In the genomic region with DNA sequence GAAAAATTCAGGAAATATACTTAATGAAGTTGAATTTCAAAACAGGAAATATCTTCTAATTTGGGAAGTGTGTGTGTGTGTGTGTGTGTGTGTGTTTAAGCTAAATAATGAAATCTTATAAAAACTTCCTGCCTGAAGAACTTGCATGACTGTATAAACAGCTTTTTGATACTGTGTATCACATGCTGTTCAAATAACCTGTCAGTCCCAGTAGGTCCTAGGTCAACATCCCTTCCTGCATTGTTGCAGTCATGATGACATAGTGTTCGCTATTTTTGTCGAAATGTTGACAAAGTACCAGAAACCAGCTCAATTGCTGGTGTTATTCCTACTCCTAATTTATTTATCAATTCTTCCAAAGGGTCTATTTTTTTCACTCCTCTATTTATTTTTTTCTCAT, we compare ENCODE assay signal across 1 cellular context.
TF ChIP-seq lines count a peak whose summit lies in the region.

No MANE protein-coding gene starts in this region.

TF ChIP-seq in SK-N-SH, 30 proteins besides CTCF, POLR2A, EP300 and RAD21 (continued from another document):
- TF ChIP-seq RXRA (IDR thresholded peaks at IDR 0.05; ENCODE audit: borderline replicate concordance, low read depth) = no peak
- TF ChIP-seq, protein P1, sequence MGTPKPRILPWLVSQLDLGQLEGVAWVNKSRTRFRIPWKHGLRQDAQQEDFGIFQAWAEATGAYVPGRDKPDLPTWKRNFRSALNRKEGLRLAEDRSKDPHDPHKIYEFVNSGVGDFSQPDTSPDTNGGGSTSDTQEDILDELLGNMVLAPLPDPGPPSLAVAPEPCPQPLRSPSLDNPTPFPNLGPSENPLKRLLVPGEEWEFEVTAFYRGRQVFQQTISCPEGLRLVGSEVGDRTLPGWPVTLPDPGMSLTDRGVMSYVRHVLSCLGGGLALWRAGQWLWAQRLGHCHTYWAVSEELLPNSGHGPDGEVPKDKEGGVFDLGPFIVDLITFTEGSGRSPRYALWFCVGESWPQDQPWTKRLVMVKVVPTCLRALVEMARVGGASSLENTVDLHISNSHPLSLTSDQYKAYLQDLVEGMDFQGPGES (IDR thresholded peaks at IDR 0.05; ENCODE audit: low read depth, low read length) = no peak
- TF ChIP-seq MEF2A (IDR thresholded peaks at IDR 0.05; ENCODE audit: borderline replicate concordance, low read depth) = no peak
- TF ChIP-seq RFX5 (IDR thresholded peaks at IDR 0.05; ENCODE audit: low read length) = no peak
- TF ChIP-seq PBX3 (IDR thresholded peaks at IDR 0.05) = no peak
- TF ChIP-seq FOXM1 (IDR thresholded peaks at IDR 0.05; ENCODE audit: low read depth) = no peak
- TF ChIP-seq JUND (IDR thresholded peaks at IDR 0.05) = no peak
- TF ChIP-seq TEAD4 (IDR thresholded peaks at IDR 0.05; ENCODE audit: borderline replicate concordance, insufficient read depth) = no peak
- TF ChIP-seq GATA2 (CRISPR knock-in tag; IDR thresholded peaks at IDR 0.05) = no peak
- TF ChIP-seq TCF12 (IDR thresholded peaks at IDR 0.05) = no peak
- no peak for TF ChIP-seq REST (IDR thresholded peaks at IDR 0.05; ENCODE audit: low read depth, low read length)
- no peak for TF ChIP-seq CHD2 (IDR thresholded peaks at IDR 0.05; ENCODE audit: low read length, partially characterized antibody)
- TF ChIP-seq YY1 (IDR thresholded peaks at IDR 0.05; ENCODE audit: low read depth) = no peak
- no peak for TF ChIP-seq TAF1 (IDR thresholded peaks at IDR 0.05; ENCODE audit: borderline replicate concordance, low read depth, low read length)
- no peak for TF ChIP-seq POLR2AphosphoS5 (IDR thresholded peaks at IDR 0.05; ENCODE audit: low read depth, low read length)
- TF ChIP-seq GABPA (IDR thresholded peaks at IDR 0.05; ENCODE audit: low read depth) = no peak
- no peak for TF ChIP-seq SIN3A (IDR thresholded peaks at IDR 0.05; ENCODE audit: borderline replicate concordance, low read depth, low read length)
